11 cellular contexts compared by ENCODE assay signal in genomic region chr2:190582761-190583506, GRCh38. TPM values are rescaled to one million over a fixed set of nuclear protein-coding genes. Genes with fewer than 3 reads are reported as not detected.
DNase-seq lines count a peak whose midpoint lies in the region; ATAC-seq and TF ChIP-seq lines count a peak whose summit lies in the region.
"Had no signal": no experiment of that assay in that cellular context is flagged by ENCODE, and none has a peak within 500 bp of the region (broad histone marks: within the 10 kb centered on the region; RNA-seq: fewer than 3 reads in every experiment).

No MANE protein-coding gene starts in this region.

- peaks cover 52% of the 10 kb centered on the region for H3K4me1 Mint-ChIP-seq in MCF 10A (ENCODE audit: insufficient read depth, unreplicated experiment)
- peaks cover 28% of the 10 kb centered on the region for H3K4me1 Mint-ChIP-seq in activated B cell treated with CpG ODN at 0.5 μM for 24 hours

- H4K20me1 ChIP-seq in mammary epithelial cell (ENCODE audit: insufficient read depth, low read length): no peaks in the 10 kb centered on the region

- DNase-seq in MCF 10A (ENCODE audit: unreplicated experiment) (no peak), mammary epithelial cell (no peak), activated B cell treated with CpG ODN at 0.5 μM for 24 hours (no peak), superior temporal gyrus (ENCODE audit: extremely low spot score) (peak; percentile 77), NCI-H1930 (lab: John Stamatoyannopoulos, UW) (no peak), NCI-H446 (lab: John Stamatoyannopoulos, UW) (no peak), DMS 273 treated with DMSO at 0.1 percent for 48 hours (lab: John Stamatoyannopoulos, UW) (no peak)
- DNase-seq: KG1 had no signal

- H3K9me3 ChIP-seq in mammary epithelial cell (replicated peaks; ENCODE audit: insufficient read depth, low read length): no peaks in the 10 kb centered on the region

- peaks cover 14% of the 10 kb centered on the region for H3K36me3 Mint-ChIP-seq in MCF 10A (ENCODE audit: insufficient read depth, unreplicated experiment)
- no peaks in the 10 kb centered on the region for H3K36me3 Mint-ChIP-seq in activated B cell treated with CpG ODN at 0.5 μM for 24 hours (ENCODE audit: low read depth)

- in situ Hi-C loops in mammary epithelial cell (cut with MboI; ENCODE audit: low sequenced_read_pairs in 2 of 2): no loop called here

- H3K36me3 ChIP-seq in mammary epithelial cell (ENCODE audit: insufficient read depth, low read length): no peaks in the 10 kb centered on the region

- H2AFZ ChIP-seq in mammary epithelial cell (ENCODE audit: low read depth, low read length): no peak overlapping the region
- H2AFZ ChIP-seq: parathyroid adenoma had no signal

- H3K4me2 ChIP-seq in mammary epithelial cell (ENCODE audit: insufficient read depth, low read depth, low read length): no peak overlapping the region

- dilution Hi-C loops in mammary epithelial cell (cut with HindIII; ENCODE audit: low sequenced_read_pairs): no loop called here

- H3K27ac ChIP-seq in mammary epithelial cell (ENCODE audit: insufficient read depth, low read depth, low read length): no peak overlapping the region
- H3K27ac ChIP-seq: parathyroid adenoma had no signal

- peak overlapping the region; percentile 81 for H3K27ac Mint-ChIP-seq in MCF 10A (ENCODE audit: low read depth, unreplicated experiment)
- peak overlapping the region; percentile 83 for H3K27ac Mint-ChIP-seq in activated B cell treated with CpG ODN at 0.5 μM for 24 hours

- no peaks in the 10 kb centered on the region for H3K27me3 ChIP-seq in mammary epithelial cell (ENCODE audit: insufficient read depth, low read length)

- no peak overlapping the region for H3K4me3 ChIP-seq in mammary epithelial cell (replicated peaks in 1 of 3; ENCODE audit: insufficient read depth in 1 of 3, low read depth in 2 of 3, low read length in 3 of 3)

- H3K27me3 Mint-ChIP-seq in MCF 10A (ENCODE audit: insufficient read depth, unreplicated experiment) (no peaks in the 10 kb centered on the region), activated B cell treated with CpG ODN at 0.5 μM for 24 hours (no peaks in the 10 kb centered on the region)

- H3K4me3 Mint-ChIP-seq in MCF 10A (ENCODE audit: unreplicated experiment) (no peak overlapping the region), activated B cell treated with CpG ODN at 0.5 μM for 24 hours (peak overlapping the region; percentile 62)

- BruUV-seq in MCF 10A (replicated peaks; lab: Mats Ljungman, UMichigan) (no TSS peak), mammary epithelial cell (replicated peaks; lab: Mats Ljungman, UMichigan) (no TSS peak)

- no peaks in the 10 kb centered on the region for H3K9me3 Mint-ChIP-seq in MCF 10A (ENCODE audit: unreplicated experiment)
- no peaks in the 10 kb centered on the region for H3K9me3 Mint-ChIP-seq in activated B cell treated with CpG ODN at 0.5 μM for 24 hours

- ATAC-seq in HG02852 (IDR thresholded peaks at IDR 0.05; ENCODE audit: unreplicated experiment) (peak; percentile 66), activated B cell treated with CpG ODN at 0.5 μM for 24 hours (ENCODE audit: low read depth) (peak; percentile 68)
- ATAC-seq: Panc1 had no signal

- POLR2A ChIA-PET in MCF 10A (lab: Yijun Ruan, JAX): interaction anchor here (0.9 to 10.1 kb wide), 15 partner anchors 11 to 68 kb away, joined by 3 to 96 read pairs (median 4); no protein-coding TSS in a partner anchor
- POLR2A ChIA-PET in activated B cell treated with CpG ODN at 0.5 μM for 24 hours (lab: Charles Lee): interaction anchor here (0.6 to 3.7 kb wide), 8 partner anchors 21 to 299 kb away, joined by 3 to 38 read pairs (median 4); partner anchors contain the start of gene NEMP2

- H3K4me1 ChIP-seq in mammary epithelial cell (ENCODE audit: insufficient read depth, low read length): peaks cover 29% of the 10 kb centered on the region
- H3K4me1 ChIP-seq: parathyroid adenoma had no signal

- H3K9ac ChIP-seq in mammary epithelial cell (ENCODE audit: insufficient read depth, low read length): no peak overlapping the region
- H3K9ac ChIP-seq: parathyroid adenoma had no signal

- no peak for TF ChIP-seq CTCF in MCF 10A (IDR thresholded peaks at IDR 0.05; ENCODE audit: unreplicated experiment)
- no peak for TF ChIP-seq CTCF in mammary epithelial cell (conservative IDR thresholded peaks at IDR 0.05 in 1 of 2, IDR thresholded peaks at IDR 0.05 in 1 of 2; ENCODE audit: extremely low read depth in 1 of 2, insufficient read depth in 1 of 2, low read depth in 1 of 2, low read length in 2 of 2)
- no peak for TF ChIP-seq CTCF in activated B cell treated with CpG ODN at 0.5 μM for 24 hours (IDR thresholded peaks at IDR 0.05)

- CTCF ChIA-PET in MCF 10A (lab: Yijun Ruan, JAX): interaction anchor here (0.7 to 2.1 kb wide), 2 partner anchors 11 to 516 kb away, joined by 3 to 8 read pairs; no protein-coding TSS in a partner anchor
- CTCF ChIA-PET in mammary epithelial cell (lab: Charles Lee; ENCODE audit: low non-redundant PET): no interaction called here
- CTCF ChIA-PET in activated B cell treated with CpG ODN at 0.5 μM for 24 hours (lab: Charles Lee): interaction anchor here (1.1 to 1.2 kb wide), 2 partner anchors 96 to 97 kb away, joined by 3 to 4 read pairs; no protein-coding TSS in a partner anchor

- no peaks in the 10 kb centered on the region for H3K79me2 ChIP-seq in mammary epithelial cell (ENCODE audit: insufficient read depth, low read length)
- H3K79me2 ChIP-seq: parathyroid adenoma had no signal

- intact Hi-C loops in MCF 10A (cut with micrococcal nuclease): no loop called here
- intact Hi-C loops in mammary epithelial cell (cut with micrococcal nuclease): loop anchor here (2.0 kb wide), 1 partner anchor 14 kb away; no protein-coding TSS in a partner anchor
- intact Hi-C loops in activated B cell treated with CpG ODN at 0.5 μM for 24 hours (cut with micrococcal nuclease): loop anchor here (1.0 to 5.0 kb wide), 4 partner anchors 44 to 96 kb away; partner anchors contain the start of gene NEMP2

- 76% methylated on average over 6 of the region's 6 CpGs for WGBS in mammary epithelial cell (ENCODE audit: low coverage, missing lambda C conversion rate)

RNA-seq across cellular contexts. Expression of gene NEMP2, which starts 48.4 kb away (rescaled TPM):
- 34.2 and 46.0 TPM in 2 replicates for total RNA-seq in MCF 10A (2022)
- 1 to 10 TPM; 5.0 to 6.0 TPM for total RNA-seq in mammary epithelial cell
- polyA plus RNA-seq in mammary epithelial cell: 3.1 TPM
- polyA minus RNA-seq in mammary epithelial cell: 11.3 TPM
- total RNA-seq in activated B cell treated with CpG ODN at 0.5 μM for 24 hours: 14.2 and 15.6 TPM in 2 replicates
